8 cellular contexts compared by ENCODE assay signal in genomic region chr19:1438035-1438932, GRCh38. TPM values are rescaled to one million over a fixed set of nuclear protein-coding genes. Genes with fewer than 3 reads are reported as not detected.
A peak's percentile ranks its signal among the peaks of the same experiment; 100 is the strongest.
DNase-seq lines count a peak whose midpoint lies in the region; ATAC-seq and TF ChIP-seq lines count a peak whose summit lies in the region.

Gene RPS15 (plus strand): TSS chr19:1438396. CDS start chr19:1438426, 30 bp downstream.

- H3K4me3 Mint-ChIP-seq in activated naive CD4-positive, alpha-beta T cell treated with anti-CD3 and anti-CD28 coated beads for 36 hours: peak within 1 kb of the TSS; percentile 98

- H3K36me3 ChIP-seq in SK-N-MC (ENCODE audit: insufficient read depth, low read length) (peaks cover 54% of the 10 kb centered on the region), gastroesophageal sphincter (peaks cover 0 to 73% of the 10 kb centered on the region in 2 donors)

- no peaks in the 10 kb centered on the region for H3K9me3 ChIP-seq in SK-N-MC (ENCODE audit: low read depth, low read length)
- no peaks in the 10 kb centered on the region for H3K9me3 ChIP-seq in gastroesophageal sphincter

- no peaks in the 10 kb centered on the region for H3K27me3 ChIP-seq in gastroesophageal sphincter

- peaks cover 40% of the 10 kb centered on the region for H3K4me1 Mint-ChIP-seq in activated naive CD4-positive, alpha-beta T cell treated with anti-CD3 and anti-CD28 coated beads for 36 hours (ENCODE audit: low read depth)

- peak; percentile 50 for DNase-seq in GM04503 (ENCODE audit: low read depth)
- DNase-seq in HEK293T (ENCODE audit: extremely low spot score): peak; percentile 94
- peak; percentile 90 for DNase-seq in NB4 (ENCODE audit: low read depth)
- DNase-seq in SK-N-MC (ENCODE audit: low read depth, low spot score): peak; percentile 66
- DNase-seq in activated naive CD4-positive, alpha-beta T cell treated with anti-CD3 and anti-CD28 coated beads for 36 hours: peak; percentile 96
- DNase-seq in nucleus accumbens (lab: John Stamatoyannopoulos, UW): peak; percentile 41 to 95 (median 88)
- peak; percentile 95 for DNase-seq in superior temporal gyrus (ENCODE audit: extremely low spot score)

- WGBS in gastroesophageal sphincter (ENCODE audit: low coverage in 1 of 2), 2 donors: no CpG with 5 or more reads among the region's 100 CpGs

- intact Hi-C loops in activated naive CD4-positive, alpha-beta T cell treated with anti-CD3 and anti-CD28 coated beads for 36 hours (cut with micrococcal nuclease): loop anchor here (1.0 to 5.0 kb wide), 5 partner anchors 31 to 163 kb away; partner anchors contain the start of genes ADAMTSL5, C19orf25, DAZAP1 and FAM174C

- H3K9me3 Mint-ChIP-seq in activated naive CD4-positive, alpha-beta T cell treated with anti-CD3 and anti-CD28 coated beads for 36 hours: no peaks in the 10 kb centered on the region

- H3K36me3 Mint-ChIP-seq in activated naive CD4-positive, alpha-beta T cell treated with anti-CD3 and anti-CD28 coated beads for 36 hours (ENCODE audit: low read depth): peaks cover 44% of the 10 kb centered on the region

- TF ChIP-seq CTCF in NB4 (IDR thresholded peaks at IDR 0.05; ENCODE audit: low read depth, low read length) (peak; percentile 61), gastroesophageal sphincter (IDR thresholded peaks at IDR 0.05) (peak in 3 of 4 experiments; percentile 94 to 98 (median 94))

- peak; percentile 93 for ATAC-seq in gastroesophageal sphincter

- peak within 1 kb of the TSS; percentile 96 for H3K27ac ChIP-seq in SK-N-MC
- peak within 1 kb of the TSS; percentile 54 to 90 (median 88) for H3K27ac ChIP-seq in gastroesophageal sphincter

- POLR2A ChIA-PET in HEK293T (lab: Yijun Ruan, JAX): no interaction called here

- peak within 1 kb of the TSS; percentile 100 for H3K9ac ChIP-seq in SK-N-MC (ENCODE audit: insufficient read length)

- CTCF ChIA-PET in HEK293T (lab: Yijun Ruan, JAX): interaction anchor here (0.7 kb wide), 1 partner anchor 31 kb away, joined by 5 read pairs; no protein-coding TSS in a partner anchor
- CTCF ChIA-PET in activated naive CD4-positive, alpha-beta T cell treated with anti-CD3 and anti-CD28 coated beads for 36 hours (lab: Charles Lee): interaction anchor here (0.7 to 1.2 kb wide), 3 partner anchors 17 to 155 kb away, joined by 3 to 4 read pairs (median 3); partner anchors contain the start of gene MBD3

- H3K4me3 ChIP-seq in NB4 (ENCODE audit: low read depth, low read length) (peak within 1 kb of the TSS; percentile 83), SK-N-MC (peak within 1 kb of the TSS; percentile 97), gastroesophageal sphincter (peak within 1 kb of the TSS; percentile 75 to 92)

- peaks cover 0 to 31% (median 8%) of the 10 kb centered on the region in 3 donors for H3K4me1 ChIP-seq in gastroesophageal sphincter

- peak; percentile 95 for TF ChIP-seq POLR2A in NB4 (IDR thresholded peaks at IDR 0.05; ENCODE audit: extremely low read depth, insufficient read length)
- TF ChIP-seq POLR2A in gastroesophageal sphincter (IDR thresholded peaks at IDR 0.05): peak; percentile 89 to 93

- TF ChIP-seq EP300 in gastroesophageal sphincter (IDR thresholded peaks at IDR 0.05): no peak

- peak within 1 kb of the TSS; percentile 99 for H3K27ac Mint-ChIP-seq in activated naive CD4-positive, alpha-beta T cell treated with anti-CD3 and anti-CD28 coated beads for 36 hours

- no peaks in the 10 kb centered on the region for H3K27me3 Mint-ChIP-seq in activated naive CD4-positive, alpha-beta T cell treated with anti-CD3 and anti-CD28 coated beads for 36 hours (ENCODE audit: low read depth)

TF ChIP-seq in HEK293T, 16 proteins besides CTCF, POLR2A, EP300 and RAD21:
- TF ChIP-seq FOXK2 (IDR thresholded peaks at IDR 0.05) (no peak), ELF4 (IDR thresholded peaks at IDR 0.05) (peak; percentile 95), BHLHE40 (IDR thresholded peaks at IDR 0.05; ENCODE audit: borderline replicate concordance) (no peak), CTBP1 (IDR thresholded peaks at IDR 0.05; ENCODE audit: borderline replicate concordance) (peak; percentile 54; the same call in 1 of the 2 replicates), ARNT (IDR thresholded peaks at IDR 0.05) (0 out of 2 replicates have a peak, but pooled peaks have one; percentile 9), L3MBTL2 (conservative IDR thresholded peaks at IDR 0.05) (peak; percentile 24; the same call in 1 of the 2 replicates), LEF1 (IDR thresholded peaks at IDR 0.05; ENCODE audit: borderline replicate concordance) (0 out of 2 replicates have a peak, but pooled peaks have one; percentile 13)
TF ChIP-seq in HEK293T: peak in this region for 5.

RNA-seq across cellular contexts. Expression of gene RPS15, which starts in this region (rescaled TPM):
- total RNA-seq in activated naive CD4-positive, alpha-beta T cell treated with anti-CD3 and anti-CD28 coated beads for 36 hours: 1,000 to 10,000 TPM; 1,902 to 1,906 TPM
- 1,000 to 10,000 TPM; 1,291 to 3,466 (median 2,344) TPM for total RNA-seq in gastroesophageal sphincter

Comparison
In these comparisons a context has a peak if more than half of its experiments do, and no peak if none do; other contexts are left out.
1. Peak in every context shown above with its lines: DNase-seq, ATAC-seq, H3K4me3 ChIP-seq and H3K27ac ChIP-seq.